ENCODE assay signal across 34 cellular contexts in the genomic region with DNA sequence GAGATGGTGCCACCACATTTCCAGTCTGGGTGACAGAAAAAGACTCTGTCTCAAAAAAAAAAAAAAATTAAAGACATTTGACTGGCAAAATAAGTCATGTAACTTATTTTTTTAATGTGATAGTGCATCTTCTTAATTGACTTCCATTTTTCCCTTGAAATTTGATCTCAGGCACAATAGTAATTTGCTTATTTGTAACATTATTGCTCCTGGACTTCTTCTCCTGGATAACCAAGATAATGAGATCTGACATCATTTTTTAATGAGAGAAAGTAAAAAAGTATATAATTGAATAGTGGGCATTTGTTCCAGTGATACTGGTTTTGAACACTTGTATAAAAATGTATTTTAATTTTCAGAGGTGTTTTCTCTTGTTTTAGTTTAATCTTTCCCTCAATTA. TPM values are rescaled to one million over a fixed set of nuclear protein-coding genes. Genes with fewer than 3 reads are reported as not detected.
"Had no signal": no experiment of that assay in that cellular context is flagged by ENCODE, and none has a peak within 500 bp of the region (broad histone marks: within the 10 kb centered on the region; RNA-seq: fewer than 3 reads in every experiment).

No MANE protein-coding gene starts in this region.

- H3K9me3 Mint-ChIP-seq: activated B cell treated with CpG ODN at 0.5 μM for 24 hours; activated CD4-positive, alpha-beta memory T cell treated with anti-CD3 and anti-CD28 coated beads for 36 hours; activated naive CD4-positive, alpha-beta T cell treated with anti-CD3 and anti-CD28 coated beads, Interleukin-2, amount 10 ng/mL, durations not matched to agents 7 days and 5 days; activated naive CD8-positive, alpha-beta T cell treated with anti-CD3 and anti-CD28 coated beads, Interleukin-2, amount 50 U/mL, for 24 hours; activated T-cell treated with anti-CD3 and anti-CD28 coated beads, Interleukin-2, amount 50 U/mL, for 4 hours; activated T-helper 1 cell treated with anti-CD3 and anti-CD28 coated beads, Interleukin-12 subunit alpha, Interleukin-12 subunit beta, Interleukin-2, Interleukin-4 antibody, amounts not matched to agents 30 ng/mL and 10 ng/mL and 1 ng/mL, durations not matched to agents 14 hours and 24 hours and 36 hours had no signal

- H3K27ac Mint-ChIP-seq: activated B cell treated with CpG ODN at 0.5 μM for 24 hours; activated CD4-positive, alpha-beta memory T cell treated with anti-CD3 and anti-CD28 coated beads for 36 hours; activated naive CD4-positive, alpha-beta T cell treated with anti-CD3 and anti-CD28 coated beads, Interleukin-2, amount 10 ng/mL, durations not matched to agents 7 days and 5 days; activated naive CD8-positive, alpha-beta T cell; activated naive CD8-positive, alpha-beta T cell treated with anti-CD3 and anti-CD28 coated beads, Interleukin-2, amount 50 U/mL, for 24 hours; activated T-helper 1 cell treated with anti-CD3 and anti-CD28 coated beads, Interleukin-12 subunit alpha, Interleukin-12 subunit beta, Interleukin-2, Interleukin-4 antibody, amounts not matched to agents 30 ng/mL and 10 ng/mL and 1 ng/mL, durations not matched to agents 14 hours and 24 hours and 36 hours; brain had no signal

- H3K4me1 ChIP-seq: SJCRH30 had no signal

- H3K9me3 ChIP-seq: SJCRH30 had no signal

- H3K36me3 Mint-ChIP-seq: activated CD4-positive, alpha-beta memory T cell treated with anti-CD3 and anti-CD28 coated beads for 36 hours; activated naive CD4-positive, alpha-beta T cell treated with anti-CD3 and anti-CD28 coated beads, Interleukin-2, amount 10 ng/mL, durations not matched to agents 7 days and 5 days; activated naive CD8-positive, alpha-beta T cell; brain had no signal

- ATAC-seq: activated naive CD8-positive, alpha-beta T cell treated with anti-CD3 and anti-CD28 coated beads, Interleukin-2, amount 50 U/mL, for 24 hours; activated T-cell treated with anti-CD3 and anti-CD28 coated beads, Interleukin-2, amount 50 U/mL, for 4 hours had no signal

- H3K36me3 ChIP-seq: SJCRH30 had no signal

- H3K4me3 ChIP-seq: SJCRH30 had no signal

- H3K4me3 Mint-ChIP-seq: activated B cell treated with CpG ODN at 0.5 μM for 24 hours; activated CD4-positive, alpha-beta memory T cell treated with anti-CD3 and anti-CD28 coated beads for 36 hours; activated naive CD4-positive, alpha-beta T cell treated with anti-CD3 and anti-CD28 coated beads, Interleukin-2, amount 10 ng/mL, durations not matched to agents 7 days and 5 days; activated naive CD8-positive, alpha-beta T cell; activated naive CD8-positive, alpha-beta T cell treated with anti-CD3 and anti-CD28 coated beads, Interleukin-2, amount 50 U/mL, for 24 hours; activated T-cell treated with anti-CD3 and anti-CD28 coated beads, Interleukin-2, amount 50 U/mL, for 4 hours; activated T-helper 1 cell treated with anti-CD3 and anti-CD28 coated beads, Interleukin-12 subunit alpha, Interleukin-12 subunit beta, Interleukin-2, Interleukin-4 antibody, amounts not matched to agents 30 ng/mL and 10 ng/mL and 1 ng/mL, durations not matched to agents 14 hours and 24 hours and 36 hours had no signal

- DNase-seq: activated B cell treated with CpG ODN at 0.5 μM for 24 hours; activated CD4-positive, alpha-beta memory T cell treated with anti-CD3 and anti-CD28 coated beads for 36 hours; activated CD4-positive, alpha-beta T cell treated with anti-CD3 and anti-CD28 coated beads for 4 hours; activated CD4-positive, alpha-beta T cell treated with anti-CD3 and anti-CD28 coated beads, Interleukin-2, amount 50 U/mL, for 1 hour; activated CD4-positive, CD25-positive, alpha-beta regulatory T cell treated with anti-CD3 and anti-CD28 coated beads, Interleukin-2, amount 50 U/mL, for 72 hours; activated CD8-positive, alpha-beta memory T cell treated with anti-CD3 and anti-CD28 coated beads, Interleukin-2, amount 50 U/mL, for 4 hours; activated naive CD4-positive, alpha-beta T cell treated with anti-CD3 and anti-CD28 coated beads, Interleukin-2, amount 10 ng/mL, durations not matched to agents 7 days and 5 days; activated naive CD8-positive, alpha-beta T cell treated with anti-CD3 and anti-CD28 coated beads, Interleukin-2, amount 50 U/mL, for 24 hours; activated T-cell treated with anti-CD3 and anti-CD28 coated beads for 4 hours; activated T-cell treated with anti-CD3 and anti-CD28 coated beads, Interleukin-2, amount 50 U/mL, for 4 hours; anterior cingulate cortex; caudate nucleus; cerebellar nuclear complex; Karpas-422; MM.1S; MV-4-11; NCI-H1092; NCI-H1436 treated with DMSO at 0.1 percent for 48 hours; NCI-H1694 treated with DMSO at 0.1 percent for 48 hours; NCI-H2029; NCI-H345; NCI-H748 treated with DMSO at 0.1 percent for 48 hours; SHP77; SJCRH30; SW 1271; T-helper 1 cell; T-helper 2 cell; T-helper 9 cell had no signal

- FAIRE-seq: bronchial epithelial cell had no signal

- H3K27me3 ChIP-seq: SJCRH30 had no signal

- H3K27ac ChIP-seq: SJCRH30, VCaP had no signal

RNA-seq across cellular contexts. Expression of a gene that starts 3.5 kb away (rescaled TPM):
- total RNA-seq: activated B cell treated with CpG ODN at 0.5 μM for 24 hours, OCI-LY7 had no signal
